Comparison of ENCODE assay signal across 32 cellular contexts in genomic region chr19:39209196-39209595, GRCh38. TPM values are rescaled to one million over a fixed set of nuclear protein-coding genes. Genes with fewer than 3 reads are reported as not detected.
"Had no signal": no experiment of that assay in that cellular context is flagged by ENCODE, and none has a peak within 500 bp of the region (broad histone marks: within the 10 kb centered on the region; RNA-seq: fewer than 3 reads in every experiment).

No MANE protein-coding gene starts in this region.

- DNase-seq: colonic mucosa; cortex of kidney; effector CD8-positive, alpha-beta T cell; effector memory CD8-positive, alpha-beta T cell; endodermal cell; erythroblast; esophagus squamous epithelium; foreskin fibroblast; foreskin melanocyte; gastrocnemius medialis; glutamatergic neuron; head of caudate nucleus; heart right ventricle; hippocampal formation; left cardiac atrium; left lung; left ventricle myocardium superior; lower lobe of right lung; mesendoderm; midbrain had no signal

- H3K9me3 ChIP-seq: colonic mucosa, esophagus squamous epithelium, gastrocnemius medialis, heart right ventricle, left lung, lower lobe of right lung had no signal

- ATAC-seq: effector memory CD8-positive, alpha-beta T cell; gastrocnemius medialis; heart right ventricle; left cardiac atrium; left lung; left ventricle myocardium superior; lower lobe of right lung had no signal

- H3K27ac ChIP-seq: colonic mucosa, epithelial cell of prostate, esophagus squamous epithelium, gastrocnemius medialis, heart right ventricle, left lung, lower lobe of right lung had no signal

- H3K36me3 ChIP-seq: colonic mucosa, esophagus squamous epithelium, gastrocnemius medialis, heart right ventricle, left lung, lower lobe of right lung had no signal

- H3K4me3 ChIP-seq: colonic mucosa, esophagus squamous epithelium, gastrocnemius medialis, heart right ventricle, left lung, lower lobe of right lung had no signal

- FAIRE-seq: endometrium, islet of Langerhans, keratinocyte had no signal

- H3K4me1 ChIP-seq: colonic mucosa, esophagus squamous epithelium, gastrocnemius medialis, heart right ventricle, left lung, lower lobe of right lung had no signal

RNA-seq across cellular contexts. Expression of gene SYCN, which starts 5.1 kb away (rescaled TPM):
- total RNA-seq: dermis microvascular lymphatic vessel endothelial cell, endodermal cell, esophagus mucosa, esophagus squamous epithelium, gastrocnemius medialis, glomerular endothelial cell, kidney epithelial cell, left cardiac atrium, left lung, left ventricle myocardium superior, lower leg skin, lower lobe of right lung, lung microvascular endothelial cell, mononuclear cell had no signal
- polyA plus RNA-seq: heart right ventricle, keratinocyte had no signal

RNA-seq across cellular contexts. Expression of gene NCCRP1, which starts 12.4 kb away (rescaled TPM):
- total RNA-seq: colonic mucosa, dermis microvascular lymphatic vessel endothelial cell, gastrocnemius medialis, glomerular endothelial cell, heart right ventricle, left cardiac atrium, left lung, left ventricle myocardium superior, lung microvascular endothelial cell, mononuclear cell had no signal

RNA-seq across cellular contexts. Expression of gene IFNL3, which starts 35.6 kb away (rescaled TPM):
- total RNA-seq: colonic mucosa, dermis microvascular lymphatic vessel endothelial cell, endodermal cell, esophagus mucosa, esophagus squamous epithelium, gastrocnemius medialis, glomerular endothelial cell, heart right ventricle, kidney epithelial cell, left cardiac atrium, left lung, left ventricle myocardium superior, lower leg skin, lower lobe of right lung, lung microvascular endothelial cell, mononuclear cell, mucosa of gallbladder had no signal
- polyA plus RNA-seq: heart right ventricle, keratinocyte had no signal

RNA-seq across cellular contexts. Expression of gene IFNL4, which starts 39.5 kb away (rescaled TPM):
- total RNA-seq: colonic mucosa, dermis microvascular lymphatic vessel endothelial cell, endodermal cell, esophagus mucosa, esophagus squamous epithelium, gastrocnemius medialis, glomerular endothelial cell, heart right ventricle, kidney epithelial cell, left cardiac atrium, left lung, left ventricle myocardium superior, lower leg skin, lower lobe of right lung, lung microvascular endothelial cell, mucosa of gallbladder had no signal
- polyA plus RNA-seq: heart right ventricle, keratinocyte had no signal

RNA-seq across cellular contexts. Expression of gene IFNL2, which starts 59.0 kb away (rescaled TPM):
- total RNA-seq: colonic mucosa, dermis microvascular lymphatic vessel endothelial cell, endodermal cell, esophagus mucosa, esophagus squamous epithelium, gastrocnemius medialis, glomerular endothelial cell, heart right ventricle, kidney epithelial cell, left cardiac atrium, left lung, left ventricle myocardium superior, lower leg skin, lower lobe of right lung, lung microvascular endothelial cell, mononuclear cell, mucosa of gallbladder had no signal
- polyA plus RNA-seq: heart right ventricle, keratinocyte had no signal
